ENCODE assay signal across 30 cellular contexts in genomic region chr1:175077356-175078030, GRCh38. TPM values are rescaled to one million over a fixed set of nuclear protein-coding genes. Genes with fewer than 3 reads are reported as not detected.
"Had no signal": no experiment of that assay in that cellular context is flagged by ENCODE, and none has a peak within 500 bp of the region (broad histone marks: within the 10 kb centered on the region; RNA-seq: fewer than 3 reads in every experiment).

No MANE protein-coding gene starts in this region.

- H3K9ac ChIP-seq: parathyroid adenoma had no signal

- DNase-seq: hypothalamus; immature natural killer cell; kidney; left colon; left lung; lower lobe of right lung; mammary epithelial cell; mesenchymal stem cell; naive thymus-derived CD4-positive, alpha-beta T cell; occipital lobe; right lobe of liver; stimulated activated CD4-positive, alpha-beta T cell treated with anti-CD3 and anti-CD28 coated beads, Interleukin-1b, Interleukin-23, amount 100 ng/mL, for 48 hours; stimulated activated CD4-positive, alpha-beta T cell treated with anti-CD3 and anti-CD28 coated beads, Interleukin-2, amount 100 ng/mL, for 48 hours; stimulated activated CD4-positive, alpha-beta T cell treated with anti-CD3 and anti-CD28 coated beads, Interleukin-4, amount 100 ng/mL, for 4 hours; stimulated activated CD8-positive, alpha-beta memory T cell treated with anti-CD3 and anti-CD28 coated beads, Interleukin-4, amount 100 ng/mL, for 48 hours; stimulated activated naive CD4-positive, alpha-beta T cell treated with Interleukin-2 at 50 U/mL for 16 hours; stimulated activated naive CD8-positive, alpha-beta T cell treated with anti-CD3 and anti-CD28 coated beads, Interleukin-15, amount 100 ng/mL, for 72 hours; substantia nigra; uterus had no signal

- H3K4me1 ChIP-seq: lower lobe of right lung, right lobe of liver, uterus had no signal

- H3K9me3 ChIP-seq: left lung, lower lobe of right lung, neutrophil, right atrium auricular region, right lobe of liver, tibial nerve, uterus had no signal

- H3K79me2 ChIP-seq: parathyroid adenoma had no signal

- H3K4me2 ChIP-seq: smooth muscle cell had no signal

- H3K27ac ChIP-seq: left lung, lower lobe of right lung, neutrophil, parathyroid adenoma, right atrium auricular region, right lobe of liver, tibial nerve, uterus had no signal

- H3K27me3 ChIP-seq: left lung, neutrophil, right atrium auricular region, right lobe of liver, tibial nerve, uterus had no signal

- H3K36me3 ChIP-seq: left lung, lower lobe of right lung, neutrophil, right atrium auricular region, right lobe of liver, tibial nerve, uterus had no signal

- H3K4me3 ChIP-seq: left lung, lower lobe of right lung, right atrium auricular region, right lobe of liver, smooth muscle cell, tibial nerve, uterus had no signal

RNA-seq across cellular contexts. Expression of gene TNN, which starts 9.9 kb away (rescaled TPM):
- total RNA-seq: kidney; mammary epithelial cell; mononuclear cell; myocyte; naive thymus-derived CD4-positive, alpha-beta T cell; osteocyte; pulmonary artery endothelial cell; renal cortical epithelial cell; ureter had no signal
- polyA plus RNA-seq: immature natural killer cell; mammary epithelial cell; naive thymus-derived CD4-positive, alpha-beta T cell had no signal
